ENCODE assay signal across 8 cellular contexts in the genomic region with DNA sequence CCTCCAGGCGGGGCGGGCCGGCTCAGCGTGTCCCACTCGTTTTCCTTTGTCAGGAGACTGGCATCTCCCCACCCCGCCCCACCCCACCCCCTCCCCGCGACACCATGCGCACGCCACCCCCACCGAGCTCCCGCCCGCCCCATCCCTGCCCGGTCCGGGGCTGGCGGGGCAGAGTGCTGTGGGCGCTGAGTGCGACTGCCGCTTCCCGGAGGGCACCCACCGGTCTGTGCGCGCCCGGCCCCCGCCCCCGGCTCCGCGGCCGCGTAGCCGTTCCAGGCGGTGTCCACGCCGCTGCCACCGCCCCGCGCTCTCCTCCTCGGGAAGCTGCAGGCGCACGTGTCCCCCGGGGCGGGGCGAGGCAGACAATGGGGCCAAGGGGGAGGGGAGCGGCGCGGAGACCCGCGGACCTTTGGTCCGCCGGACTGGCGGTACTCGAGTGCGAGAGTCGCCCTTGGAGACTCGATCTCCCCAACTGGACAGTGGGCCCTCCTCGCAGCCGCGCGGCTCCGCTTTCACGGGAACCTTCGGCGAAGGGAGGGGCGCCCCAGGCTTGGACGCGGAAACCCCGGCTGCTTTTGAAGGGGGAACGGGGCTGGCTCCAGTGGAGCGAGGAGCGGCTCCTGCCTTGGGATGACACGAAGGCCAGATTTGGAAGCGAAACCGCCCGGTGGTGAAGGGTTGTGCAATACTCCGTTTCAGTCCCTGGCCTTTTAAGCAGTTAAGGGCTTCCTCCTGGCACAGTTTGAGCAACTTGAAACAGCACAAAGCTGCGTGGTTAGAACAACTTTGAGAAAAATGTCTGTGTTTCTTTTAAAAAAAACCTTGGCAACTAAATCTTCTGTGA. TPM values are rescaled to one million over a fixed set of nuclear protein-coding genes. Genes with fewer than 3 reads are reported as not detected.
DNase-seq lines count a peak whose midpoint lies in the region; TF ChIP-seq lines count a peak whose summit lies in the region.

No MANE protein-coding gene starts in this region.

- H3K9ac ChIP-seq in H9 (ENCODE audit: extremely low read depth, insufficient read length, low read length) (peak overlapping the region; percentile 97), Loucy (ENCODE audit: low read depth, low read length, poor library complexity, severe bottlenecking) (peak overlapping the region; percentile 81)

- peaks cover 30 to 37% of the 10 kb centered on the region in 2 experiments for H3K4me1 Mint-ChIP-seq in H9
- H3K4me1 Mint-ChIP-seq in activated naive CD4-positive, alpha-beta T cell treated with anti-CD3 and anti-CD28 coated beads for 36 hours (ENCODE audit: low read depth) = peaks cover 31% of the 10 kb centered on the region

- DNase-seq in G401 (ENCODE audit: low spot score) = peak; percentile 76
- DNase-seq in H9 = peak; percentile 92
- DNase-seq in activated naive CD4-positive, alpha-beta T cell treated with anti-CD3 and anti-CD28 coated beads for 36 hours = peak; percentile 74
- DNase-seq in globus pallidus (ENCODE audit: low spot score) = peak; percentile 85
- peak in 53 of 56 donors; percentile 5 to 96 (median 89) for DNase-seq in nucleus accumbens (lab: John Stamatoyannopoulos, UW)

- in situ Hi-C loops in G401 (cut with HindIII; ENCODE audit: low sequenced_read_pairs) = no loop called here

- H2AFZ ChIP-seq in H9 (ENCODE audit: low read length) (no peak overlapping the region), Loucy (ENCODE audit: low read length) (peak overlapping the region; percentile 83)

- H3K4ac ChIP-seq in H9 (ENCODE audit: low read depth, low read length) = peak overlapping the region; percentile 53; the same call in 1 of the 2 replicates

- no peaks in the 10 kb centered on the region for H3K9me2 ChIP-seq in Loucy (replicated peaks; ENCODE audit: low read depth, low read length)

- H2BK12ac ChIP-seq in H9 (ENCODE audit: insufficient read length, low read depth, low read length) = no peak overlapping the region

- TF ChIP-seq CTCF in H9 (conservative IDR thresholded peaks at IDR 0.05) (no peak), Loucy (conservative IDR thresholded peaks at IDR 0.05; ENCODE audit: low read length) (no peak)

- no peak overlapping the region for H4K8ac ChIP-seq in H9 (replicated peaks; ENCODE audit: insufficient read length, low read depth, low read length)

- peak overlapping the region; percentile 86 to 95 for H3K4me3 Mint-ChIP-seq in H9
- H3K4me3 Mint-ChIP-seq in activated naive CD4-positive, alpha-beta T cell treated with anti-CD3 and anti-CD28 coated beads for 36 hours = peak overlapping the region; percentile 84

- H3K56ac ChIP-seq in H9 (ENCODE audit: insufficient read length, low read depth, low read length) = peak overlapping the region; percentile 65

- H3K9me3 ChIP-seq in H9 (ENCODE audit: control insufficient read depth, low read depth, low read length) (no peaks in the 10 kb centered on the region), Loucy (ENCODE audit: insufficient read depth, low read depth, low read length) (no peaks in the 10 kb centered on the region)

- H3K36me3 ChIP-seq in Loucy (ENCODE audit: insufficient read depth, low read length) = peaks cover 24% of the 10 kb centered on the region

- H3K9me3 Mint-ChIP-seq in H9 = peaks cover 5 to 12% of the 10 kb centered on the region in 2 experiments
- no peaks in the 10 kb centered on the region for H3K9me3 Mint-ChIP-seq in activated naive CD4-positive, alpha-beta T cell treated with anti-CD3 and anti-CD28 coated beads for 36 hours

- H3K23me2 ChIP-seq in H9 (ENCODE audit: insufficient read length, low read depth, low read length, poor library complexity, severe bottlenecking) = peaks cover 8% of the 10 kb centered on the region

- peaks cover 2% of the 10 kb centered on the region; the same call in 1 of the 2 replicates for H3K4me1 ChIP-seq in H9 (ENCODE audit: insufficient read depth, low read length)
- peaks cover 20% of the 10 kb centered on the region for H3K4me1 ChIP-seq in Loucy (ENCODE audit: insufficient read depth, low read length, poor library complexity, severe bottlenecking)

- H3K14ac ChIP-seq in H9 (ENCODE audit: insufficient read depth, low read length) = peak overlapping the region; percentile 99

- H3K36me3 Mint-ChIP-seq in H9 (ENCODE audit: insufficient read depth in 1 of 3, low read depth in 3 of 3) = peaks cover 29 to 37% (median 33%) of the 10 kb centered on the region in 3 experiments
- peaks cover 39% of the 10 kb centered on the region for H3K36me3 Mint-ChIP-seq in activated naive CD4-positive, alpha-beta T cell treated with anti-CD3 and anti-CD28 coated beads for 36 hours (ENCODE audit: low read depth)

- H3K79me2 ChIP-seq in H9 (ENCODE audit: insufficient read depth, low read length) (peaks cover 38% of the 10 kb centered on the region), Loucy (ENCODE audit: insufficient read depth, low read length) (peaks cover 43% of the 10 kb centered on the region)

- H4K5ac ChIP-seq in H9 (ENCODE audit: insufficient read length, low read depth, low read length) = peak overlapping the region; percentile 36

- H3K27ac ChIP-seq in H9 (ENCODE audit: insufficient read length, low read depth, low read length) (peak overlapping the region; percentile 98), temporal lobe (ENCODE audit: low read depth, low read length) (peak overlapping the region; percentile 95)

- H3K4me2 ChIP-seq in H9 (ENCODE audit: insufficient read depth, insufficient read length, low read length) (peak overlapping the region; percentile 88), Loucy (ENCODE audit: low read depth, low read length, poor library complexity, severe bottlenecking) (peak overlapping the region; percentile 78)

- H3K79me1 ChIP-seq in H9 (ENCODE audit: insufficient read depth, low read depth, low read length, poor library complexity, severe bottlenecking) = no peaks in the 10 kb centered on the region

- H2BK5ac ChIP-seq in H9 (ENCODE audit: insufficient read length, low read length) = peak overlapping the region; percentile 74

- peak; percentile 58 for TF ChIP-seq POLR2A in Raji (IDR thresholded peaks at IDR 0.05; ENCODE audit: insufficient read depth, low read depth, low read length)

- CTCF ChIA-PET in activated naive CD4-positive, alpha-beta T cell treated with anti-CD3 and anti-CD28 coated beads for 36 hours (lab: Charles Lee) = interaction anchor here (0.6 to 2.7 kb wide), 5 partner anchors 22 to 35 kb away, joined by 3 to 14 read pairs (median 4); no protein-coding TSS in a partner anchor

- peak overlapping the region; percentile 94 to 97 (median 95) for H3K27ac Mint-ChIP-seq in H9
- H3K27ac Mint-ChIP-seq in activated naive CD4-positive, alpha-beta T cell treated with anti-CD3 and anti-CD28 coated beads for 36 hours = peak overlapping the region; percentile 99

- intact Hi-C loops in activated naive CD4-positive, alpha-beta T cell treated with anti-CD3 and anti-CD28 coated beads for 36 hours (cut with micrococcal nuclease) = loop anchor here (1.0 to 5.0 kb wide), 7 partner anchors 26 to 1784 kb away; a partner anchor contains a TSS

- H2BK15ac ChIP-seq in H9 (ENCODE audit: low read depth, low read length) = no peak overlapping the region

- H3K27me3 ChIP-seq in H9 (ENCODE audit: insufficient read depth, low read length) = no peaks in the 10 kb centered on the region
- H3K27me3 ChIP-seq in Loucy (ENCODE audit: insufficient read depth, low read length, poor library complexity, severe bottlenecking) = peaks cover 8% of the 10 kb centered on the region

- WGBS in H9 (ENCODE audit: extremely low coverage, insufficient read length, low lambda C conversion rate) = no CpG with 5 or more reads among the region's 76 CpGs

- H3K18ac ChIP-seq in H9 (ENCODE audit: insufficient read length, low read depth, low read length) = peak overlapping the region; percentile 97

- H2AK5ac ChIP-seq in H9 (ENCODE audit: insufficient read length, low read length) = no peak overlapping the region

- H3K4me3 ChIP-seq in Loucy (ENCODE audit: low read length, poor library complexity, severe bottlenecking) = peak overlapping the region; percentile 78

- no peaks in the 10 kb centered on the region; the same call in none of the 2 replicates for H3K27me3 Mint-ChIP-seq in H9 (ENCODE audit: low read depth)
- H3K27me3 Mint-ChIP-seq in activated naive CD4-positive, alpha-beta T cell treated with anti-CD3 and anti-CD28 coated beads for 36 hours (ENCODE audit: low read depth) = no peaks in the 10 kb centered on the region

- no peaks in the 10 kb centered on the region for H4K20me1 ChIP-seq in H9 (ENCODE audit: control insufficient read depth, insufficient read depth, insufficient read length)
- H4K20me1 ChIP-seq in Loucy (ENCODE audit: insufficient read depth, low read length, poor library complexity, severe bottlenecking) = peaks cover 38% of the 10 kb centered on the region

- H2BK20ac ChIP-seq in H9 (ENCODE audit: low read depth, low read length, poor library complexity, severe bottlenecking) = no peak overlapping the region

- no peak overlapping the region for H3K23ac ChIP-seq in H9 (ENCODE audit: insufficient read length, low read depth, low read length)

- H3F3A ChIP-seq in Loucy (ENCODE audit: low read depth) = no peaks in the 10 kb centered on the region

- H4K91ac ChIP-seq in H9 (ENCODE audit: insufficient read length, low read depth, low read length) = peak overlapping the region; percentile 81

- H3T11ph ChIP-seq in H9 (ENCODE audit: low read length) = peak overlapping the region; percentile 86

- H2BK120ac ChIP-seq in H9 (ENCODE audit: low read depth, low read length, poor library complexity, severe bottlenecking) = peak overlapping the region; percentile 84

RNA-seq across cellular contexts. Expression of a gene that starts 1.1 kb away (rescaled TPM):
- 54.3 and 69.6 TPM in 2 replicates for total RNA-seq in G401 (2014; rRNA removed; shearing (Covaris generic))
- total RNA-seq in H9 (2021) (189 and 199 TPM in 2 replicates), temporal lobe (85.3 TPM)
- 100 to 1,000 TPM; 106 to 109 TPM for total RNA-seq in activated naive CD4-positive, alpha-beta T cell treated with anti-CD3 and anti-CD28 coated beads for 36 hours

RNA-seq across cellular contexts. Expression of a gene that starts 50.1 kb away (rescaled TPM):
- total RNA-seq in G401 (2014; rRNA removed; shearing (Covaris generic)) = 79.4 and 87.5 TPM in 2 replicates
- total RNA-seq in H9 (2021) = 33.0 and 35.5 TPM in 2 replicates
- total RNA-seq in activated naive CD4-positive, alpha-beta T cell treated with anti-CD3 and anti-CD28 coated beads for 36 hours = 10 to 100 TPM; 18.8 to 22.6 TPM
- 138 TPM for total RNA-seq in temporal lobe

Comparison
In these comparisons a context has a peak if more than half of its experiments do, and no peak if none do; other contexts are left out.
1. Peak in every context shown above with its lines: DNase-seq, H3K4me3 ChIP-seq and H3K27ac ChIP-seq.